1 cellular context compared by ENCODE assay signal in genomic region chrX:99777912-99778311, GRCh38.
TF ChIP-seq lines count a peak whose summit lies in the region.

No MANE protein-coding gene starts in this region.

TF ChIP-seq in GM23338, 12 proteins besides CTCF, POLR2A, EP300 and RAD21 (continued from another document):
- no peak for TF ChIP-seq REST (IDR thresholded peaks at IDR 0.05; ENCODE audit: unreplicated experiment)
- TF ChIP-seq ETS1 (IDR thresholded peaks at IDR 0.05), result no peak
- no peak for TF ChIP-seq EZH2phosphoT487 (IDR thresholded peaks at IDR 0.05; ENCODE audit: unreplicated experiment)
- TF ChIP-seq CREB1 (CRISPR knock-in tag; IDR thresholded peaks at IDR 0.05; ENCODE audit: low read depth), result no peak
